ENCODE assay signal across 8 cellular contexts in the genomic region with DNA sequence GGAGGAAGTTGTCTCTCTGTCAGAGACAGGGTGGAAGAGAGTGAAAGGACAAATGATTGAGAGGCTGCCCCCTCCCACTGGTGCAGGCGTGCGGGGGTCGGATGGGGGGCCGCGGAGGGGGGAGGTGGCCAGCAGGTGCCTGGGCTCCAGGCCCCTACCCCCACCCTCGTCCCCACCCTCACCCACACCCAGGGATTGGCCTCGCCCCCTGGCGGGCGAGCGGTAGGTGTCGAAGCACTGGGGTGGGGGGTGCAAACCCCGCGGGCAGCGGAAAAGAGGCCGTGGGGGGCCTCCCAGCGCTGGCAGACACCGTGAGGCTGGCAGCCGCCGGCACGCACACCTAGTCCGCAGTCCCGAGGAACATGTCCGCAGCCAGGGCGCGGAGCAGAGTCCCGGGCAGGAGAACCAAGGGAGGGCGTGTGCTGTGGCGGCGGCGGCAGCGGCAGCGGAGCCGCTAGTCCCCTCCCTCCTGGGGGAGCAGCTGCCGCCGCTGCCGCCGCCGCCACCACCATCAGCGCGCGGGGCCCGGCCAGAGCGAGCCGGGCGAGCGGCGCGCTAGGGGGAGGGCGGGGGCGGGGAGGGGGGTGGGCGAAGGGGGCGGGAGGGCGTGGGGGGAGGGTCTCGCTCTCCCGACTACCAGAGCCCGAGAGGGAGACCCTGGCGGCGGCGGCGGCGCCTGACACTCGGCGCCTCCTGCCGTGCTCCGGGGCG. TPM values are rescaled to one million over a fixed set of nuclear protein-coding genes. Genes with fewer than 3 reads are reported as not detected.
DNase-seq lines count a peak whose midpoint lies in the region; ATAC-seq and TF ChIP-seq lines count a peak whose summit lies in the region.

A gene (plus strand): TSS at position 682 of the 711 bp plus-strand sequence. CDS start 32 bp downstream, outside the sequence.

- peaks cover 2% of the 10 kb centered on the region for H3K36me3 Mint-ChIP-seq in activated B cell treated with CpG ODN at 0.5 μM for 24 hours (ENCODE audit: low read depth)

- H3K4me3 Mint-ChIP-seq in activated B cell treated with CpG ODN at 0.5 μM for 24 hours, result peak within 1 kb of the TSS; percentile 95

- H3K9me3 Mint-ChIP-seq in activated B cell treated with CpG ODN at 0.5 μM for 24 hours, result no peaks in the 10 kb centered on the region

- TF ChIP-seq CTCF in activated B cell treated with CpG ODN at 0.5 μM for 24 hours (IDR thresholded peaks at IDR 0.05), result peak; percentile 21

- intact Hi-C loops in activated B cell treated with CpG ODN at 0.5 μM for 24 hours (cut with micrococcal nuclease), result loop anchor here (1.0 to 10.0 kb wide), 12 partner anchors 14 to 893 kb away; a partner anchor contains a TSS

- ATAC-seq in HG02840 (IDR thresholded peaks at IDR 0.05; ENCODE audit: low FRiP score, unreplicated experiment) (peak; percentile 54), activated B cell treated with CpG ODN at 0.5 μM for 24 hours (ENCODE audit: low read depth) (peak; percentile 78)

- POLR2A ChIA-PET in activated B cell treated with CpG ODN at 0.5 μM for 24 hours (lab: Charles Lee), result interaction anchor here (0.6 to 3.1 kb wide), 15 partner anchors 9 to 677 kb away, joined by 3 to 38 read pairs (median 4); a partner anchor contains a TSS

- peak; percentile 45 to 83 (median 72) for DNase-seq in NCI-H1417 (lab: John Stamatoyannopoulos, UW)
- DNase-seq in NCI-H1417 treated with DMSO at 0.1 percent for 48 hours (lab: John Stamatoyannopoulos, UW), result no peak
- DNase-seq in NCI-H1930 (lab: John Stamatoyannopoulos, UW), result peak; percentile 60 to 72
- peak; percentile 86 for DNase-seq in activated B cell treated with CpG ODN at 0.5 μM for 24 hours
- peak in 60 of 61 donors; percentile 19 to 90 (median 76) for DNase-seq in caudate nucleus (lab: John Stamatoyannopoulos, UW)
- DNase-seq in islet precursor cell, result peak; percentile 83
- peak; percentile 71 to 73 for DNase-seq in stimulated activated CD4-positive, alpha-beta T cell treated with anti-CD3 and anti-CD28 coated beads, Interleukin-15, amount 100 ng/mL, for 1 hour (ENCODE audit: low read depth in 1 of 2, low spot score in 1 of 2)

- peak within 1 kb of the TSS; percentile 98 for H3K27ac ChIP-seq in caudate nucleus (ENCODE audit: low read depth, low read length)

- H3K27me3 Mint-ChIP-seq in activated B cell treated with CpG ODN at 0.5 μM for 24 hours, result no peaks in the 10 kb centered on the region

- H3K27ac Mint-ChIP-seq in activated B cell treated with CpG ODN at 0.5 μM for 24 hours, result peak within 1 kb of the TSS; percentile 94

- CTCF ChIA-PET in activated B cell treated with CpG ODN at 0.5 μM for 24 hours (lab: Charles Lee), result interaction anchor here (1.0 to 1.8 kb wide), 4 partner anchors 10 to 146 kb away, joined by 3 to 6 read pairs (median 4); a partner anchor contains a TSS

- peaks cover 53% of the 10 kb centered on the region for H3K4me1 Mint-ChIP-seq in activated B cell treated with CpG ODN at 0.5 μM for 24 hours

RNA-seq across cellular contexts. Expression of the gene that starts here (rescaled TPM):
- 35.9 and 36.8 TPM in 2 replicates for total RNA-seq in activated B cell treated with CpG ODN at 0.5 μM for 24 hours
